In the genomic region with DNA sequence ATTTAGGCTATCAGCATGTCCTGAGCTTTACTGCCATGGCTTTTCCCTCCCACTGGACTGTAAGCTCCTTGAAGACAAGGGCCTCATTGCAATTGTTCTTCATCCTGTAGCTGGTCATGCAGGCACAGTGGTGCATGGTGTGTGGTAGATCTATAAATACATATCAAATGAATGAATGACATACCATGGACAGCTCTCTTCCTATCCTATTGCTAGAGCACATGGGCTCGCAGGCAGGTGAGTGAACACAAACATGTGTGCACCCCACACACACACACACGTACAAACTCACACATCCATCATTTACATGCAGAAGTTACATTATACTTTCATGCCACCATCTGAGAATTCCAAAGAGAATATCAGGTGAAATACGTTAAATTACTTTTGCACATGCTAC, we compare ENCODE assay signal across 13 cellular contexts.
DNase-seq lines count a peak whose midpoint lies in the region; ATAC-seq and TF ChIP-seq lines count a peak whose summit lies in the region.
"Had no signal": no experiment of that assay in that cellular context is flagged by ENCODE, and none has a peak within 500 bp of the region (broad histone marks: within the 10 kb centered on the region; RNA-seq: fewer than 3 reads in every experiment).

No MANE protein-coding gene starts in this region.

- H3K9me3 Mint-ChIP-seq in CD4-positive, alpha-beta memory T cell = peaks cover 0 to 2% (median 0%) of the 10 kb centered on the region in 8 donors

- H3K27ac ChIP-seq in CD4-positive, alpha-beta memory T cell (ENCODE audit: low read depth, low read length) = no peak overlapping the region
- H3K27ac ChIP-seq in HCT116 (ENCODE audit: low read depth, low read length) (no peak overlapping the region), lower lobe of right lung (peak overlapping the region; percentile 18)
- H3K27ac ChIP-seq: ovary had no signal

- H3K4me3 Mint-ChIP-seq in CD4-positive, alpha-beta memory T cell = peak overlapping the region in 7 of 8 donors; percentile 7 to 78 (median 43)
- peak overlapping the region; percentile 78 for H3K4me3 Mint-ChIP-seq in T-helper 17 cell

- no peak overlapping the region for H3K9ac ChIP-seq in HCT116 (ENCODE audit: low read length)

- no peaks in the 10 kb centered on the region for H3K27me3 Mint-ChIP-seq in CD4-positive, alpha-beta memory T cell
- no peaks in the 10 kb centered on the region for H3K27me3 Mint-ChIP-seq in T-helper 17 cell

- H3K9me3 ChIP-seq in CD4-positive, alpha-beta memory T cell (ENCODE audit: control insufficient read depth in 1 of 2, low read length in 2 of 2) = no peaks in the 10 kb centered on the region
- H3K9me3 ChIP-seq in HCT116 (ENCODE audit: control insufficient read depth in 1 of 2, insufficient read depth in 1 of 2, low read depth in 1 of 2, low read length in 2 of 2) = no peaks in the 10 kb centered on the region
- H3K9me3 ChIP-seq in T-helper 17 cell (ENCODE audit: control insufficient read depth, low read length, poor library complexity, severe bottlenecking) = no peaks in the 10 kb centered on the region
- no peaks in the 10 kb centered on the region for H3K9me3 ChIP-seq in lower lobe of right lung
- H3K9me3 ChIP-seq: ovary had no signal

- POLR2A ChIA-PET in CD4-positive, alpha-beta memory T cell (lab: Charles Lee; ENCODE audit: partially characterized antibody) = interaction anchor here (1.0 to 1.1 kb wide), 2 partner anchors 17 to 286 kb away, joined by 3 to 4 read pairs; no protein-coding TSS in a partner anchor
- POLR2A ChIA-PET in HCT116 (lab: Charles Lee) = interaction anchor here (2.0 kb wide), 1 partner anchor 11 kb away, joined by 4 read pairs; no protein-coding TSS in a partner anchor

- peaks cover 32% of the 10 kb centered on the region for H3K4me1 ChIP-seq in CD4-positive, alpha-beta memory T cell (ENCODE audit: insufficient read depth, low read length)
- H3K4me1 ChIP-seq in HCT116 (ENCODE audit: control insufficient read depth in 1 of 2, insufficient read depth in 2 of 2, low read length in 2 of 2) (peaks cover 46 to 58% of the 10 kb centered on the region in 2 experiments), lower lobe of right lung (peaks cover 5% of the 10 kb centered on the region)

- H3K4me2 ChIP-seq in HCT116 (ENCODE audit: low read length) = no peak overlapping the region

- H3K27me3 ChIP-seq in CD4-positive, alpha-beta memory T cell (ENCODE audit: insufficient read depth, low read length) = no peaks in the 10 kb centered on the region
- no peaks in the 10 kb centered on the region for H3K27me3 ChIP-seq in HCT116 (ENCODE audit: insufficient read depth, low read length)
- H3K27me3 ChIP-seq in lower lobe of right lung (ENCODE audit: low read depth) = peaks cover 4% of the 10 kb centered on the region
- H3K27me3 ChIP-seq: ovary had no signal

- peak overlapping the region in 1 of 2 donors; percentile 11 for H3K4me3 ChIP-seq in CD4-positive, alpha-beta memory T cell (ENCODE audit: low read length in 2 of 2)
- H3K4me3 ChIP-seq in HCT116 (replicated peaks in 1 of 2; ENCODE audit: low read depth in 1 of 2, low read length in 2 of 2) (no peak overlapping the region), lower lobe of right lung (no peak overlapping the region)
- H3K4me3 ChIP-seq: lung, ovary had no signal

- TF ChIP-seq CTCF in HCT116 (IDR thresholded peaks at IDR 0.05 in 2 of 3, conservative IDR thresholded peaks at IDR 0.05 in 1 of 3; ENCODE audit: borderline replicate concordance in 1 of 3, insufficient read depth in 1 of 3, low read depth in 2 of 3, low read length in 2 of 3) = no peak
- TF ChIP-seq CTCF in lower lobe of right lung (IDR thresholded peaks at IDR 0.05) = no peak
- TF ChIP-seq CTCF in GM10266 (IDR thresholded peaks at IDR 0.05; ENCODE audit: control insufficient read depth, insufficient read depth, low read depth, missing control alignments) = no peak

- H3K27ac Mint-ChIP-seq in CD4-positive, alpha-beta memory T cell = peak overlapping the region in 4 of 7 donors; percentile 8 to 77 (median 46)
- H3K27ac Mint-ChIP-seq in T-helper 17 cell = no peak overlapping the region

- H3K79me2 ChIP-seq in HCT116 (ENCODE audit: insufficient read depth, low read length) = no peaks in the 10 kb centered on the region

- TF ChIP-seq RAD21 in HCT116 (IDR thresholded peaks at IDR 0.05; ENCODE audit: low read depth) = no peak

- H3K9me2 ChIP-seq in HCT116 (ENCODE audit: insufficient read depth) = no peaks in the 10 kb centered on the region

- no peak for TF ChIP-seq POLR2A in HCT116 (IDR thresholded peaks at IDR 0.05; ENCODE audit: borderline replicate concordance, extremely low read depth, insufficient read depth, insufficient read length)

- peaks cover 22 to 41% (median 31%) of the 10 kb centered on the region in 4 donors for H3K4me1 Mint-ChIP-seq in CD4-positive, alpha-beta memory T cell
- peaks cover 29% of the 10 kb centered on the region for H3K4me1 Mint-ChIP-seq in T-helper 17 cell

- no peak for ATAC-seq in HCT116
- ATAC-seq in T-helper 17 cell = no peak
- no peak for ATAC-seq in lower lobe of right lung

- DNase-seq in CD4-positive, alpha-beta memory T cell = peak in 3 of 5 donors; percentile 11 to 30 (median 12)
- no peak for DNase-seq in HCT116 (ENCODE audit: low read depth, low spot score)
- DNase-seq in T-helper 17 cell = no peak
- DNase-seq in lower lobe of right lung = no peak
- no peak for DNase-seq in germinal center (ENCODE audit: low spot score)
- DNase-seq in GM10266 (ENCODE audit: extremely low spot score) = no peak
- no peak for DNase-seq in SIG-M5 treated with dmso at 0.1 percent for 504 hours (lab: John Stamatoyannopoulos, UW; ENCODE audit: unreplicated experiment)
- DNase-seq in superior temporal gyrus (ENCODE audit: extremely low spot score) = no peak
- DNase-seq: glutamatergic neuron; HCEC 1CT; ovary; stimulated activated CD4-positive, alpha-beta T cell treated with anti-CD3 and anti-CD28 coated beads, Interleukin-4, amount 100 ng/mL, for 1 hour had no signal

- intact Hi-C loops in CD4-positive, alpha-beta memory T cell (cut with micrococcal nuclease) = loop anchor here (10.0 kb wide), 1 partner anchor 237 kb away; no protein-coding TSS in a partner anchor
- intact Hi-C loops in HCT116 (cut with micrococcal nuclease) (no loop called here), lower lobe of right lung (cut with DNase I) (no loop called here)

- CTCF ChIA-PET in CD4-positive, alpha-beta memory T cell (lab: Charles Lee; ENCODE audit: partially characterized antibody) = interaction anchor here (0.9 to 3.7 kb wide), 2 partner anchors 171 to 332 kb away, joined by 3 to 11 read pairs; no protein-coding TSS in a partner anchor
- CTCF ChIA-PET in HCT116 (lab: Charles Lee) = no interaction called here

- H3K36me3 ChIP-seq in CD4-positive, alpha-beta memory T cell (ENCODE audit: insufficient read depth, low read length) = no peaks in the 10 kb centered on the region
- H3K36me3 ChIP-seq in HCT116 (ENCODE audit: control insufficient read depth in 1 of 2, insufficient read depth in 2 of 2, low read length in 2 of 2) (no peaks in the 10 kb centered on the region), lower lobe of right lung (no peaks in the 10 kb centered on the region)
- H3K36me3 ChIP-seq: ovary had no signal

- no peak overlapping the region for H2AFZ ChIP-seq in HCT116 (ENCODE audit: low read depth, low read length, poor library complexity, severe bottlenecking)

- RAD21 ChIA-PET in HCT116 (lab: Charles Lee; ENCODE audit: low non-redundant PET in 1 of 2, low total read pairs in 2 of 2, uncharacterized antibody in 2 of 2, unreplicated experiment in 2 of 2) = no interaction called here

- no peaks in the 10 kb centered on the region for H3K36me3 Mint-ChIP-seq in CD4-positive, alpha-beta memory T cell
- H3K36me3 Mint-ChIP-seq in T-helper 17 cell (ENCODE audit: low read depth) = no peaks in the 10 kb centered on the region

- no peaks in the 10 kb centered on the region for H4K20me1 ChIP-seq in HCT116 (ENCODE audit: insufficient read depth)

- BruUV-seq in HCT116 (replicated peaks; lab: Mats Ljungman, UMichigan) = no TSS peak

TF ChIP-seq in HCT116, 20 proteins besides CTCF, POLR2A, EP300 and RAD21:
- TF ChIP-seq EGR1 (IDR thresholded peaks at IDR 0.05; ENCODE audit: low read depth) = no peak
- TF ChIP-seq, protein P1, sequence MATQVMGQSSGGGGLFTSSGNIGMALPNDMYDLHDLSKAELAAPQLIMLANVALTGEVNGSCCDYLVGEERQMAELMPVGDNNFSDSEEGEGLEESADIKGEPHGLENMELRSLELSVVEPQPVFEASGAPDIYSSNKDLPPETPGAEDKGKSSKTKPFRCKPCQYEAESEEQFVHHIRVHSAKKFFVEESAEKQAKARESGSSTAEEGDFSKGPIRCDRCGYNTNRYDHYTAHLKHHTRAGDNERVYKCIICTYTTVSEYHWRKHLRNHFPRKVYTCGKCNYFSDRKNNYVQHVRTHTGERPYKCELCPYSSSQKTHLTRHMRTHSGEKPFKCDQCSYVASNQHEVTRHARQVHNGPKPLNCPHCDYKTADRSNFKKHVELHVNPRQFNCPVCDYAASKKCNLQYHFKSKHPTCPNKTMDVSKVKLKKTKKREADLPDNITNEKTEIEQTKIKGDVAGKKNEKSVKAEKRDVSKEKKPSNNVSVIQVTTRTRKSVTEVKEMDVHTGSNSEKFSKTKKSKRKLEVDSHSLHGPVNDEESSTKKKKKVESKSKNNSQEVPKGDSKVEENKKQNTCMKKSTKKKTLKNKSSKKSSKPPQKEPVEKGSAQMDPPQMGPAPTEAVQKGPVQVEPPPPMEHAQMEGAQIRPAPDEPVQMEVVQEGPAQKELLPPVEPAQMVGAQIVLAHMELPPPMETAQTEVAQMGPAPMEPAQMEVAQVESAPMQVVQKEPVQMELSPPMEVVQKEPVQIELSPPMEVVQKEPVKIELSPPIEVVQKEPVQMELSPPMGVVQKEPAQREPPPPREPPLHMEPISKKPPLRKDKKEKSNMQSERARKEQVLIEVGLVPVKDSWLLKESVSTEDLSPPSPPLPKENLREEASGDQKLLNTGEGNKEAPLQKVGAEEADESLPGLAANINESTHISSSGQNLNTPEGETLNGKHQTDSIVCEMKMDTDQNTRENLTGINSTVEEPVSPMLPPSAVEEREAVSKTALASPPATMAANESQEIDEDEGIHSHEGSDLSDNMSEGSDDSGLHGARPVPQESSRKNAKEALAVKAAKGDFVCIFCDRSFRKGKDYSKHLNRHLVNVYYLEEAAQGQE (IDR thresholded peaks at IDR 0.05; ENCODE audit: low read depth) = peak; percentile 69

Comparison
In these comparisons a context has a peak if more than half of its experiments do, and no peak if none do; other contexts are left out.
1. DNase-seq: peak in CD4-positive, alpha-beta memory T cell (3 of 5); none in HCT116 (single experiment), T-helper 17 cell (0 of 3), lower lobe of right lung (single experiment), germinal center (single experiment), GM10266 (single experiment), SIG-M5 treated with dmso at 0.1 percent for 504 hours (single experiment) and superior temporal gyrus (single experiment).